1 cellular context compared by ENCODE assay signal in genomic region chrX:135421932-135422809, GRCh38.
TF ChIP-seq lines count a peak whose summit lies in the region.

TSS of gene SMIM10L2A (plus strand) at chrX:135421944. CDS start at chrX:135422132, 188 bp downstream.

TF ChIP-seq in HEK293, 187 proteins besides CTCF, POLR2A, EP300 and RAD21 (continued from another document):
- TF ChIP-seq ZNF18 (tag by site-specific recombination; IDR thresholded peaks at IDR 0.05) (no peak), HOXD13 (CRISPR knock-in tag; IDR thresholded peaks at IDR 0.05; ENCODE audit: borderline replicate concordance) (no peak), SCRT2 (tag by site-specific recombination; IDR thresholded peaks at IDR 0.05) (peak; percentile 95)
